In genomic region chr11:2263724-2264360, GRCh38 we compare ENCODE assay signal across 30 cellular contexts. TPM values are rescaled to one million over a fixed set of nuclear protein-coding genes. Genes with fewer than 3 reads are reported as not detected.
DNase-seq lines count a peak whose midpoint lies in the region; ATAC-seq and TF ChIP-seq lines count a peak whose summit lies in the region.
"Had no signal": no experiment of that assay in that cellular context is flagged by ENCODE, and none has a peak within 500 bp of the region (broad histone marks: within the 10 kb centered on the region; RNA-seq: fewer than 3 reads in every experiment).

No MANE protein-coding gene starts in this region.

- DNase-seq in right atrium auricular region (ENCODE audit: low spot score), result peak; percentile 36
- no peak for DNase-seq in Right ventricle myocardium superior
- DNase-seq in HEK293T (ENCODE audit: extremely low spot score), result peak; percentile 3
- no peak for DNase-seq in neural progenitor cell (ENCODE audit: low spot score)
- no peak for DNase-seq in globus pallidus (ENCODE audit: low spot score)
- DNase-seq in NCI-H146 (lab: John Stamatoyannopoulos, UW), result no peak
- DNase-seq: CD8-positive, alpha-beta memory T cell; DMS 273 treated with DMSO at 0.1 percent for 48 hours; DMS79; GF-D8; Karpas-422; NCI-H1092; NCI-H1417 treated with DMSO at 0.1 percent for 48 hours; NCI-H1930; NCI-H2107; NCI-H446; NCI-H524 treated with DMSO at 0.1 percent for 48 hours; NCI-H774; PC-9 had no signal

- H3K9me3 Mint-ChIP-seq in neural progenitor cell, result no peaks in the 10 kb centered on the region
- H3K9me3 Mint-ChIP-seq: CD14-positive monocyte; CD8-positive, alpha-beta memory T cell had no signal

- H3K4me2 ChIP-seq in neural progenitor cell, result no peak overlapping the region
- H3K4me2 ChIP-seq: PC-9 had no signal

- H3K9me3 ChIP-seq in right atrium auricular region (no peaks in the 10 kb centered on the region), neural progenitor cell (ENCODE audit: low read depth) (no peaks in the 10 kb centered on the region)
- H3K9me3 ChIP-seq: SJSA1 had no signal

- no peak for TF ChIP-seq CTCF in right atrium auricular region (IDR thresholded peaks at IDR 0.05)
- TF ChIP-seq CTCF in neural progenitor cell (IDR thresholded peaks at IDR 0.05), result no peak

- H3K4me3 ChIP-seq in right atrium auricular region, result no peak overlapping the region
- H3K4me3 ChIP-seq in neural progenitor cell, result no peak overlapping the region
- H3K4me3 ChIP-seq: PC-9, SJSA1 had no signal

- no peaks in the 10 kb centered on the region for H3F3A ChIP-seq in neural progenitor cell (ENCODE audit: low read depth)

- POLR2A ChIA-PET in HEK293T (lab: Yijun Ruan, JAX), result no interaction called here

- H3K4me1 Mint-ChIP-seq in neural progenitor cell, result peaks cover 9% of the 10 kb centered on the region

- no peak overlapping the region for H3K4me3 Mint-ChIP-seq in neural progenitor cell
- H3K4me3 Mint-ChIP-seq: B cell, CD14-positive monocyte had no signal

- peak overlapping the region; percentile 46 for H3K27ac Mint-ChIP-seq in neural progenitor cell
- H3K27ac Mint-ChIP-seq: B cell had no signal

- CTCF ChIA-PET in HEK293T (lab: Yijun Ruan, JAX), result no interaction called here

- H3K9ac ChIP-seq in neural progenitor cell, result no peak overlapping the region

- peaks cover 26% of the 10 kb centered on the region for H3K27me3 Mint-ChIP-seq in neural progenitor cell (ENCODE audit: insufficient read depth, low read depth)
- H3K27me3 Mint-ChIP-seq: B cell had no signal

- H4K20me1 ChIP-seq in neural progenitor cell (ENCODE audit: low read depth), result no peaks in the 10 kb centered on the region

- intact Hi-C loops in Right ventricle myocardium superior (cut with DNase I), result no loop called here

- H3K27ac ChIP-seq in right atrium auricular region (no peak overlapping the region), neural progenitor cell (no peak overlapping the region)
- H3K27ac ChIP-seq: PC-9, SJSA1 had no signal

- no peak overlapping the region for H2AFZ ChIP-seq in neural progenitor cell (replicated peaks)
- H2AFZ ChIP-seq: PC-9 had no signal

- ATAC-seq in Right ventricle myocardium superior (ENCODE audit: poor library complexity) (no peak), HG02852 (IDR thresholded peaks at IDR 0.05; ENCODE audit: unreplicated experiment) (no peak)
- ATAC-seq: HCT116, HepG2, Right ventricle myocardium inferior had no signal

- H3K36me3 Mint-ChIP-seq in neural progenitor cell, result no peaks in the 10 kb centered on the region
- H3K36me3 Mint-ChIP-seq: CD8-positive, alpha-beta memory T cell had no signal

- no peaks in the 10 kb centered on the region for H3K36me3 ChIP-seq in right atrium auricular region
- H3K36me3 ChIP-seq in neural progenitor cell, result no peaks in the 10 kb centered on the region
- H3K36me3 ChIP-seq: SJSA1 had no signal

- H3K4me1 ChIP-seq in right atrium auricular region (peaks cover 0 to 5% of the 10 kb centered on the region in 2 donors), neural progenitor cell (peaks cover 13% of the 10 kb centered on the region)
- H3K4me1 ChIP-seq: SJSA1 had no signal

- H3K79me2 ChIP-seq in neural progenitor cell (ENCODE audit: low read depth), result no peaks in the 10 kb centered on the region

- H3K27me3 ChIP-seq in right atrium auricular region, result peaks cover 2 to 6% of the 10 kb centered on the region in 2 donors
- H3K27me3 ChIP-seq in neural progenitor cell, result peaks cover 45% of the 10 kb centered on the region

TF ChIP-seq in HEK293T, 16 proteins besides CTCF, POLR2A, EP300 and RAD21:
- TF ChIP-seq ZNF384 (IDR thresholded peaks at IDR 0.05) (no peak), ARNT (IDR thresholded peaks at IDR 0.05) (no peak), LEF1 (IDR thresholded peaks at IDR 0.05; ENCODE audit: borderline replicate concordance) (no peak), FOXM1 (IDR thresholded peaks at IDR 0.05; ENCODE audit: borderline replicate concordance) (no peak), CTBP1 (IDR thresholded peaks at IDR 0.05; ENCODE audit: borderline replicate concordance) (no peak), SUZ12 (IDR thresholded peaks at IDR 0.05) (no peak), TARDBP (IDR thresholded peaks at IDR 0.05) (no peak), FOXA1 (IDR thresholded peaks at IDR 0.05) (no peak), BHLHE40 (IDR thresholded peaks at IDR 0.05; ENCODE audit: borderline replicate concordance) (no peak), HDGF (IDR thresholded peaks at IDR 0.05; ENCODE audit: borderline replicate concordance) (no peak), NFRKB (IDR thresholded peaks at IDR 0.05) (no peak), L3MBTL2 (conservative IDR thresholded peaks at IDR 0.05) (no peak), ELF4 (IDR thresholded peaks at IDR 0.05) (no peak), SP1 (IDR thresholded peaks at IDR 0.05) (no peak), FOXK2 (IDR thresholded peaks at IDR 0.05) (no peak), PKNOX1 (IDR thresholded peaks at IDR 0.05) (no peak)

RNA-seq across cellular contexts. Expression of gene ASCL2, which starts 6.5 kb away (rescaled TPM):
- total RNA-seq in right atrium auricular region, result under 1 TPM in 1 of 2 donors, not detected in 1; 0.51 TPM
- 0.11 TPM for total RNA-seq in Right ventricle myocardium superior
- total RNA-seq in neural progenitor cell (ENCODE audit: low replicate concordance), result 2.2 TPM in 1 of 2 replicates, not detected in the other
- total RNA-seq: A673, H4, HT1080, PC-9, RPMI7951, SJSA1 had no signal

RNA-seq across cellular contexts. Expression of gene C11orf21, which starts 37.9 kb away (rescaled TPM):
- total RNA-seq in right atrium auricular region, result 10 to 100 TPM in 1 of 2 donors, 1 to 10 TPM in 1; 1.4 to 11.9 TPM
- 43.6 TPM for total RNA-seq in Right ventricle myocardium superior
- total RNA-seq in neural progenitor cell (ENCODE audit: low replicate concordance), result 0.19 TPM in 1 of 2 replicates, not detected in the other
- total RNA-seq: A673, HepG2, PC-9 had no signal

RNA-seq across cellular contexts. Expression of gene TSPAN32, which starts 38.0 kb away (rescaled TPM):
- 10 to 100 TPM in 1 of 2 donors, 1 to 10 TPM in 1; 2.6 to 15.2 TPM for total RNA-seq in right atrium auricular region
- total RNA-seq in Right ventricle myocardium superior, result 13.9 TPM
- total RNA-seq in neural progenitor cell (ENCODE audit: low replicate concordance), result 0.19 TPM in 1 of 2 replicates, not detected in the other
- total RNA-seq: A673, PC-9 had no signal

Comparison
In these comparisons a context has a peak if more than half of its experiments do, and no peak if none do; other contexts are left out.
1. DNase-seq: peak in right atrium auricular region (single experiment) and HEK293T (single experiment); none in Right ventricle myocardium superior (single experiment), neural progenitor cell (single experiment), globus pallidus (single experiment) and NCI-H146 (single experiment).